Comparison of ENCODE assay signal across 10 cellular contexts in genomic region chr9:12862596-12862995, GRCh38.
"Had no signal": no experiment of that assay in that cellular context is flagged by ENCODE, and none has a peak within 500 bp of the region (broad histone marks: within the 10 kb centered on the region; RNA-seq: fewer than 3 reads in every experiment).

No MANE protein-coding gene starts in this region.

- H3K36me3 ChIP-seq: breast epithelium, gastrocnemius medialis, neural progenitor cell, pancreas, thyroid gland, uterus had no signal

- H3K4me3 ChIP-seq: breast epithelium, gastrocnemius medialis, neural progenitor cell, pancreas, thyroid gland, uterus had no signal

- FAIRE-seq: pancreas had no signal

- ATAC-seq: activated T-cell treated with anti-CD3 and anti-CD28 coated beads, Interleukin-2, amount 50 U/mL, for 4 hours; gastrocnemius medialis had no signal

- H3K27ac ChIP-seq: breast epithelium, gastrocnemius medialis, neural progenitor cell, pancreas, thyroid gland, uterus had no signal

- DNase-seq: activated CD4-positive, alpha-beta memory T cell treated with anti-CD3 and anti-CD28 coated beads for 36 hours; activated CD4-positive, alpha-beta T cell treated with anti-CD3 and anti-CD28 coated beads for 1 hour; activated effector memory CD4-positive, alpha-beta T cell treated with anti-CD3 and anti-CD28 coated beads, Interleukin-2, amount 50 U/mL, for 16 hours; activated T-cell treated with anti-CD3 and anti-CD28 coated beads, Interleukin-2, amount 50 U/mL, for 4 hours; gastrocnemius medialis; pancreas; thyroid gland; uterus had no signal

- H3K4me1 ChIP-seq: breast epithelium, thyroid gland, uterus had no signal

- H3K9me3 ChIP-seq: breast epithelium, gastrocnemius medialis, pancreas, thyroid gland, uterus had no signal
